In the genomic region with DNA sequence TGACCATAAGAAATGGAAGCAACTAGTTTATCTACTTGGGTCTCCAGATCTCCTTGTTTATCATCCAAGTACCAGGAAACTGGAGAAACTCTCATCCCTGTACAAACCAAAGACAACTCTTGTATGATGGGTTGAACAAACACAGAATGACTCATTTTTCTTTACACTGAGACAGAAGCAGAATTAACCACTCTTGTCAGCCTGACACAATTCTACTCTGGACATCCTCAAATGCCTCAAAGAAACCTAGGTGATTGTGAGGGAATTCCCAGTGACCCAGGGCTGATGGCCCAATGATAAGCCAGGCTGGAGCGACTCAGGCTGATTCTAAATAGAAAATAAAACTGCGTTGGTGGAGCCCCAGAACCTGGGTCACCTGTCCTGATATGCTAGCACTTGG, we compare ENCODE assay signal across 13 cellular contexts.
DNase-seq lines count a peak whose midpoint lies in the region; ATAC-seq and TF ChIP-seq lines count a peak whose summit lies in the region.
"Had no signal": no experiment of that assay in that cellular context is flagged by ENCODE, and none has a peak within 500 bp of the region (broad histone marks: within the 10 kb centered on the region; RNA-seq: fewer than 3 reads in every experiment).

No MANE protein-coding gene starts in this region.

- WGBS in H9 (ENCODE audit: extremely low coverage, insufficient read length, low lambda C conversion rate): no CpG with 5 or more reads among the region's 2 CpGs

- no peak overlapping the region for H3K23ac ChIP-seq in H9 (ENCODE audit: insufficient read length, low read depth, low read length)

- no peaks in the 10 kb centered on the region for H3K27me3 Mint-ChIP-seq in activated T-helper 17 cell treated with anti-CD3 and anti-CD28 coated beads, Interleukin-2, amount 50 U/mL, for 72 hours
- H3K27me3 Mint-ChIP-seq in H9 (ENCODE audit: low read depth): no peaks in the 10 kb centered on the region
- H3K27me3 Mint-ChIP-seq: CD4-positive, alpha-beta memory T cell had no signal

- H4K20me1 ChIP-seq in H9 (ENCODE audit: control insufficient read depth, insufficient read depth, insufficient read length): no peaks in the 10 kb centered on the region

- H3K27ac ChIP-seq in parathyroid adenoma (peak overlapping the region; percentile 51), colonic mucosa (no peak overlapping the region), H9 (ENCODE audit: insufficient read length, low read depth, low read length) (no peak overlapping the region)
- H3K27ac ChIP-seq: A549, C4-2B had no signal

- H3K9me3 ChIP-seq in parathyroid adenoma (ENCODE audit: control insufficient read depth, low read length) (no peaks in the 10 kb centered on the region), colonic mucosa (no peaks in the 10 kb centered on the region), H9 (ENCODE audit: control insufficient read depth, low read depth, low read length) (no peaks in the 10 kb centered on the region)
- H3K9me3 ChIP-seq: A549, BE2C had no signal

- no peak overlapping the region for H3K4me2 ChIP-seq in parathyroid adenoma (ENCODE audit: low read length)
- no peak overlapping the region for H3K4me2 ChIP-seq in H9 (ENCODE audit: insufficient read depth, insufficient read length, low read length)
- H3K4me2 ChIP-seq: A549 had no signal

- H3K23me2 ChIP-seq in H9 (ENCODE audit: insufficient read length, low read depth, low read length, poor library complexity, severe bottlenecking): no peaks in the 10 kb centered on the region

- H2AFZ ChIP-seq in parathyroid adenoma (no peak overlapping the region), H9 (ENCODE audit: low read length) (no peak overlapping the region)

- H4K8ac ChIP-seq in H9 (replicated peaks; ENCODE audit: insufficient read length, low read depth, low read length): no peak overlapping the region

- H3K4me3 ChIP-seq in parathyroid adenoma (ENCODE audit: low read depth, low read length): no peak overlapping the region
- no peak overlapping the region for H3K4me3 ChIP-seq in colonic mucosa
- H3K4me3 ChIP-seq: A549 had no signal

- no peaks in the 10 kb centered on the region for H3K79me2 ChIP-seq in parathyroid adenoma
- H3K79me2 ChIP-seq in H9 (ENCODE audit: insufficient read depth, low read length): no peaks in the 10 kb centered on the region; the same call in 1 of the 2 replicates

- H3K36me3 ChIP-seq in parathyroid adenoma (ENCODE audit: control insufficient read depth, insufficient read depth, low read length) (no peaks in the 10 kb centered on the region), colonic mucosa (no peaks in the 10 kb centered on the region)
- H3K36me3 ChIP-seq: BE2C had no signal

- H3K18ac ChIP-seq in H9 (ENCODE audit: insufficient read length, low read depth, low read length): no peak overlapping the region

- no peak overlapping the region for H4K91ac ChIP-seq in H9 (ENCODE audit: insufficient read length, low read depth, low read length)

- no peak overlapping the region for H3K27ac Mint-ChIP-seq in activated T-helper 17 cell treated with anti-CD3 and anti-CD28 coated beads, Interleukin-2, amount 50 U/mL, for 72 hours
- no peak overlapping the region for H3K27ac Mint-ChIP-seq in H9

- DNase-seq in DMS53 (lab: John Stamatoyannopoulos, UW) (peak; percentile 88), ELF-1 (ENCODE audit: low read depth, low spot score) (peak; percentile 31), NCI-H446 (lab: John Stamatoyannopoulos, UW) (no peak), colonic mucosa (no peak), H9 (no peak)
- DNase-seq: BE2C; CD4-positive, alpha-beta memory T cell; DMS153 had no signal

- H2BK5ac ChIP-seq in H9 (ENCODE audit: insufficient read length, low read length): no peak overlapping the region

- no peak overlapping the region for H3K56ac ChIP-seq in H9 (ENCODE audit: insufficient read length, low read depth, low read length)

- H3K79me1 ChIP-seq in H9 (ENCODE audit: insufficient read depth, low read depth, low read length, poor library complexity, severe bottlenecking): no peaks in the 10 kb centered on the region

- H2BK120ac ChIP-seq in H9 (ENCODE audit: low read depth, low read length, poor library complexity, severe bottlenecking): no peak overlapping the region

- H3K9ac ChIP-seq in parathyroid adenoma (no peak overlapping the region), colonic mucosa (ENCODE audit: low read depth in 2 of 2, low read length in 2 of 2) (no peak overlapping the region), H9 (ENCODE audit: extremely low read depth, insufficient read length, low read length) (no peak overlapping the region)

- H4K5ac ChIP-seq in H9 (ENCODE audit: insufficient read length, low read depth, low read length): no peak overlapping the region

- no peak overlapping the region for H3T11ph ChIP-seq in H9 (ENCODE audit: low read length)

- peaks cover 46% of the 10 kb centered on the region for H3K36me3 Mint-ChIP-seq in activated T-helper 17 cell treated with anti-CD3 and anti-CD28 coated beads, Interleukin-2, amount 50 U/mL, for 72 hours (ENCODE audit: low read depth)
- H3K36me3 Mint-ChIP-seq in H9 (ENCODE audit: insufficient read depth in 1 of 3, low read depth in 3 of 3): peaks cover 27 to 47% (median 39%) of the 10 kb centered on the region in 3 experiments

- H2BK20ac ChIP-seq in H9 (ENCODE audit: low read depth, low read length, poor library complexity, severe bottlenecking): no peak overlapping the region

- TF ChIP-seq CTCF in parathyroid adenoma (IDR thresholded peaks at IDR 0.05): no peak
- no peak for TF ChIP-seq CTCF in colonic mucosa (IDR thresholded peaks at IDR 0.05)
- TF ChIP-seq CTCF in H9 (conservative IDR thresholded peaks at IDR 0.05): no peak

- H3K4me1 Mint-ChIP-seq in activated T-helper 17 cell treated with anti-CD3 and anti-CD28 coated beads, Interleukin-2, amount 50 U/mL, for 72 hours: no peaks in the 10 kb centered on the region
- peaks cover 2 to 4% of the 10 kb centered on the region in 2 experiments; a peak in 2 of 4 replicates for H3K4me1 Mint-ChIP-seq in H9

- no peak overlapping the region for H2BK12ac ChIP-seq in H9 (ENCODE audit: insufficient read length, low read depth, low read length)

- H3K4me1 ChIP-seq in parathyroid adenoma (peaks cover 9% of the 10 kb centered on the region), colonic mucosa (no peaks in the 10 kb centered on the region), H9 (ENCODE audit: insufficient read depth, low read length) (no peaks in the 10 kb centered on the region)
- H3K4me1 ChIP-seq: A549, BE2C had no signal

- no peak overlapping the region for H2BK15ac ChIP-seq in H9 (ENCODE audit: low read depth, low read length)

- ATAC-seq in activated T-helper 17 cell treated with anti-CD3 and anti-CD28 coated beads, Interleukin-2, amount 50 U/mL, for 72 hours (replicated peaks): peak; percentile 61
- ATAC-seq: A549, HCT116 had no signal

- intact Hi-C loops in colonic mucosa (cut with DNase I): no loop called here

- no peak overlapping the region for H3K4me3 Mint-ChIP-seq in activated T-helper 17 cell treated with anti-CD3 and anti-CD28 coated beads, Interleukin-2, amount 50 U/mL, for 72 hours
- no peak overlapping the region for H3K4me3 Mint-ChIP-seq in H9
- H3K4me3 Mint-ChIP-seq: CD4-positive, alpha-beta memory T cell had no signal

- H3K14ac ChIP-seq in H9 (ENCODE audit: insufficient read depth, low read length): no peak overlapping the region

- no peak overlapping the region for H2AK5ac ChIP-seq in H9 (ENCODE audit: insufficient read length, low read length)

- no peaks in the 10 kb centered on the region for H3K9me3 Mint-ChIP-seq in activated T-helper 17 cell treated with anti-CD3 and anti-CD28 coated beads, Interleukin-2, amount 50 U/mL, for 72 hours
- peaks cover 7 to 20% of the 10 kb centered on the region in 2 experiments for H3K9me3 Mint-ChIP-seq in H9

- H3K4ac ChIP-seq in H9 (ENCODE audit: low read depth, low read length): no peak overlapping the region

- H3K27me3 ChIP-seq in parathyroid adenoma (ENCODE audit: control insufficient read depth, insufficient read depth, low read length) (no peaks in the 10 kb centered on the region), colonic mucosa (no peaks in the 10 kb centered on the region), H9 (ENCODE audit: insufficient read depth, low read length) (no peaks in the 10 kb centered on the region)
- H3K27me3 ChIP-seq: BE2C had no signal

Comparison
In these comparisons a context has a peak if more than half of its experiments do, and no peak if none do; other contexts are left out.
1. DNase-seq: peak in DMS53 (single experiment) and ELF-1 (single experiment); none in NCI-H446 (0 of 2), colonic mucosa (single experiment) and H9 (single experiment).